1 cellular context compared by ENCODE assay signal in genomic region chr5:76402251-76402879, GRCh38.
TF ChIP-seq lines count a peak whose summit lies in the region.

No MANE protein-coding gene starts in this region.

TF ChIP-seq in K562, 482 proteins besides CTCF, POLR2A, EP300 and RAD21 (continued from another document and continues in another):
- TF ChIP-seq THRB (CRISPR knock-in tag; conservative IDR thresholded peaks at IDR 0.05) (no peak), SMAD2 (IDR thresholded peaks at IDR 0.05; ENCODE audit: low read depth, low read length) (no peak), LEF1 (IDR thresholded peaks at IDR 0.05) (no peak), MCM3 (IDR thresholded peaks at IDR 0.05) (no peak), NCOA4 (IDR thresholded peaks at IDR 0.05; ENCODE audit: partially characterized antibody) (no peak), HMG20B (CRISPR knock-in tag; IDR thresholded peaks at IDR 0.05) (no peak), POLR2AphosphoS5 (IDR thresholded peaks at IDR 0.05; ENCODE audit: control insufficient read depth, insufficient read depth, low read depth, low read length) (peak; percentile 43; the same call in 1 of the 2 replicates), KLF16 (IDR thresholded peaks at IDR 0.05) (peak; percentile 58), MED1 (CRISPR knock-in tag; IDR thresholded peaks at IDR 0.05; ENCODE audit: borderline replicate concordance) (no peak), THRAP3 (IDR thresholded peaks at IDR 0.05; ENCODE audit: borderline replicate concordance) (no peak), ZNF75A (CRISPR knock-in tag; IDR thresholded peaks at IDR 0.05) (no peak), ZNF280A (IDR thresholded peaks at IDR 0.05; ENCODE audit: low read depth, partially characterized antibody) (no peak), SMAD1 (IDR thresholded peaks at IDR 0.05; ENCODE audit: low read depth, low read length, partially characterized antibody) (no peak), POLR2G (IDR thresholded peaks at IDR 0.05; ENCODE audit: low read depth, low read length) (no peak), MEF2A (IDR thresholded peaks at IDR 0.05; ENCODE audit: control insufficient read depth, low read depth, low read length) (no peak; the same call in 1 of the 2 replicates), TAL1 (IDR thresholded peaks at IDR 0.05) (peak; percentile 75), IRF2 (CRISPR knock-in tag; IDR thresholded peaks at IDR 0.05) (no peak), PHTF2 (CRISPR knock-in tag; IDR thresholded peaks at IDR 0.05) (no peak), FOXP4 (CRISPR knock-in tag; IDR thresholded peaks at IDR 0.05; ENCODE audit: borderline replicate concordance) (no peak), CAMTA2 (CRISPR knock-in tag; conservative IDR thresholded peaks at IDR 0.05) (no peak), JUNB (CRISPR knock-in tag; conservative IDR thresholded peaks at IDR 0.05) (no peak), ZNF140 (CRISPR knock-in tag; IDR thresholded peaks at IDR 0.05) (no peak), CBFB (CRISPR knock-in tag; IDR thresholded peaks at IDR 0.05) (no peak), GABPB1 (CRISPR knock-in tag; IDR thresholded peaks at IDR 0.05) (no peak; the same call in 1 of the 2 replicates), MAFF (IDR thresholded peaks at IDR 0.05; ENCODE audit: low read length) (no peak), ZFP36 (IDR thresholded peaks at IDR 0.05; ENCODE audit: low read depth, low read length, partially characterized antibody) (no peak), NFXL1 (CRISPR knock-in tag; IDR thresholded peaks at IDR 0.05) (no peak), RBM39 (optimal IDR thresholded peaks at IDR 0.05; ENCODE audit: low read depth, low read length) (no peak), FOXM1 (IDR thresholded peaks at IDR 0.05; ENCODE audit: low read depth) (peak; percentile 39), FOXM1 (CRISPR knock-in tag; IDR thresholded peaks at IDR 0.05; ENCODE audit: low read depth) (no peak), TEAD4 (IDR thresholded peaks at IDR 0.05; ENCODE audit: low read length) (peak; percentile 83), TEAD4 (CRISPR knock-in tag; IDR thresholded peaks at IDR 0.05; ENCODE audit: borderline replicate concordance) (no peak), BRF1 (IDR thresholded peaks at IDR 0.05; ENCODE audit: borderline replicate concordance, extremely low read depth, insufficient read length) (no peak), SP1 (CRISPR knock-in tag; IDR thresholded peaks at IDR 0.05) (no peak; the same call in 1 of the 2 replicates), STAT5A (IDR thresholded peaks at IDR 0.05; ENCODE audit: borderline replicate concordance, low read length) (peak; percentile 17; the same call in 1 of the 2 replicates), HSF4 (CRISPR knock-in tag; IDR thresholded peaks at IDR 0.05; ENCODE audit: borderline replicate concordance) (no peak), CHAMP1 (IDR thresholded peaks at IDR 0.05) (peak; percentile 40; the same call in 1 of the 2 replicates), CBFA2T3 (IDR thresholded peaks at IDR 0.05) (peak; percentile 87), RBM15 (IDR thresholded peaks at IDR 0.05; ENCODE audit: insufficient read depth, low read length) (no peak), MITF (IDR thresholded peaks at IDR 0.05) (no peak), HOXB6 (CRISPR knock-in tag; IDR thresholded peaks at IDR 0.05; ENCODE audit: borderline replicate concordance) (no peak), RFX1 (IDR thresholded peaks at IDR 0.05) (peak; percentile 36), E2F5 (CRISPR knock-in tag; IDR thresholded peaks at IDR 0.05) (no peak), CBX2 (IDR thresholded peaks at IDR 0.05; ENCODE audit: insufficient read depth, low read length, poor library complexity, severe bottlenecking) (no peak), ATF6 (CRISPR knock-in tag; IDR thresholded peaks at IDR 0.05) (no peak), MCM7 (IDR thresholded peaks at IDR 0.05) (no peak), CC2D1A (IDR thresholded peaks at IDR 0.05) (no peak; the same call in 1 of the 2 replicates), CSDE1 (IDR thresholded peaks at IDR 0.05) (no peak), ZNF584 (CRISPR knock-in tag; IDR thresholded peaks at IDR 0.05; ENCODE audit: low read depth) (peak; percentile 21; the same call in 1 of the 2 replicates), ZFP91 (CRISPR knock-in tag; IDR thresholded peaks at IDR 0.05) (no peak), DACH1 (IDR thresholded peaks at IDR 0.05; ENCODE audit: partially characterized antibody) (peak; percentile 3), POLR2H (tag; IDR thresholded peaks at IDR 0.05; ENCODE audit: low read depth) (no peak), FOXK2 (conservative IDR thresholded peaks at IDR 0.05 in 1 of 2, IDR thresholded peaks at IDR 0.05 in 1 of 2; ENCODE audit: low read depth in 2 of 2) (no peak; a peak in 1 of 4 replicates), HOMEZ (CRISPR knock-in tag; IDR thresholded peaks at IDR 0.05) (no peak), RBM14 (IDR thresholded peaks at IDR 0.05; ENCODE audit: borderline replicate concordance, insufficient read depth, low read depth, low read length) (no peak), EWSR1 (IDR thresholded peaks at IDR 0.05; ENCODE audit: borderline replicate concordance, low read depth, partially characterized antibody) (no peak), ZNF449 (CRISPR knock-in tag; IDR thresholded peaks at IDR 0.05) (no peak), XRCC5 (IDR thresholded peaks at IDR 0.05; ENCODE audit: low read depth, low read length) (no peak), HDAC8 (tag; IDR thresholded peaks at IDR 0.05) (no peak)
